7 cellular contexts compared by ENCODE assay signal in the genomic region with DNA sequence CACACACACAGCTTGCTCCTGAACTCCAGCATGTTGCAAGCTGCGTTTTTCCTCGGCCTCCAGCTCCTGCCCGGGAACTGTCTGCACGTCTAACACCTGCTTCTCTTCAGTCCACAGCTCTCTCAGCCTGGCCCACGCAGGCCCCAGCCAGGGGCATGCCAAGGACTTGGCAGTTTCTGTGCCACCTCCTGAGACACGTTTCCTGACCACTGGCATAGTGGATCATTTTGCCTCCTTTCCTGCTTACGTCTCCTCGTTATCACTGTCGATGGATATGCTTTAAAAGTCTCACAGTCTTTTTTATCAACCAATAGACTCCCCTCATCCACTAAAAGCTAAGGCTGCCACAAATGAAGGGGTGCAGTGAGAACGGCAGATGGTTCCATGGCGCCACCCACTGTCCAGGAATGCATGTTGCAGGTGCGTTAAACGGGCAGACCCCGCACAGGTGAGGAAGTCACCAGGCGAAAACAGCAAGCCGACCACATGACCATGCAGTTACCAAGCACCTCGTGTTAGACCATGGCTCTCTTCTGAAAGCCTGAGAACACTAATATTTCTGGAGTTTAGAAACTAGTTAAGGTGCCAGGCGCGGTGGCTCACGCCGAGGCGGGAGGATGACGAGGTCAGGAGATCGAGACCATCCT. TPM values are rescaled to one million over a fixed set of nuclear protein-coding genes. Genes with fewer than 3 reads are reported as not detected.
A peak's percentile ranks its signal among the peaks of the same experiment; 100 is the strongest.
DNase-seq lines count a peak whose midpoint lies in the region; ATAC-seq and TF ChIP-seq lines count a peak whose summit lies in the region.

No MANE protein-coding gene starts in this region.

- peaks cover 6% of the 10 kb centered on the region for H3F3A ChIP-seq in neural progenitor cell (ENCODE audit: low read depth)

- DNase-seq in GM13976 (ENCODE audit: low spot score) (peak; percentile 82), NCI-H526 (lab: John Stamatoyannopoulos, UW) (peak; percentile 43 to 82), activated T-cell treated with anti-CD3 and anti-CD28 coated beads for 48 hours (ENCODE audit: low read depth) (peak; percentile 58), fibroblast of lung (ENCODE audit: low read depth in 2 of 2) (peak in 1 of 2 donors; percentile 64), neural progenitor cell (ENCODE audit: low spot score) (peak; percentile 73), transverse colon (peak; percentile 63)

- H3K4me1 Mint-ChIP-seq in neural progenitor cell = no peaks in the 10 kb centered on the region

- intact Hi-C loops in transverse colon (cut with DNase I; ENCODE audit: low total_unique reads) = loop anchor here (10.0 kb wide), 1 partner anchor 90 kb away; a partner anchor contains a TSS

- 25 to 32% methylated on average over 6 to 24 of the region's 24 CpGs for WGBS in transverse colon (ENCODE audit: low coverage in 1 of 2), 2 donors

- no peak overlapping the region for H2AFZ ChIP-seq in fibroblast of lung (ENCODE audit: low read length)
- H2AFZ ChIP-seq in neural progenitor cell (replicated peaks) = peak overlapping the region; percentile 74

- H3K4me3 ChIP-seq in fibroblast of lung (replicated peaks in 1 of 4; ENCODE audit: control extremely low read depth in 1 of 4, insufficient read depth in 1 of 4, low read depth in 3 of 4, low read length in 4 of 4) (no peak overlapping the region), neural progenitor cell (no peak overlapping the region), transverse colon (peak overlapping the region in 2 of 4 donors; percentile 16 to 31)

- H3K9ac ChIP-seq in fibroblast of lung (ENCODE audit: insufficient read depth, low read length) = no peak overlapping the region
- no peak overlapping the region for H3K9ac ChIP-seq in neural progenitor cell

- H4K20me1 ChIP-seq in fibroblast of lung (ENCODE audit: control insufficient read depth, extremely low read depth, insufficient read depth, low read length) (no peaks in the 10 kb centered on the region), neural progenitor cell (ENCODE audit: low read depth) (no peaks in the 10 kb centered on the region)

- TF ChIP-seq CTCF in GM13976 (IDR thresholded peaks at IDR 0.05; ENCODE audit: borderline replicate concordance, control extremely low read depth, extremely low read depth, insufficient read depth, missing control alignments) (peak; percentile 59), fibroblast of lung (conservative IDR thresholded peaks at IDR 0.05 in 1 of 2, IDR thresholded peaks at IDR 0.05 in 1 of 2; ENCODE audit: low read depth in 1 of 2, low read length in 2 of 2) (peak; percentile 62 to 80), neural progenitor cell (IDR thresholded peaks at IDR 0.05) (peak; percentile 90), transverse colon (IDR thresholded peaks at IDR 0.05) (peak; percentile 69 to 79 (median 70))

- H3K4me2 ChIP-seq in fibroblast of lung (ENCODE audit: extremely low read depth, insufficient read depth, low read length) (no peak overlapping the region), neural progenitor cell (no peak overlapping the region)

- no peaks in the 10 kb centered on the region for H3K27me3 ChIP-seq in fibroblast of lung (ENCODE audit: control insufficient read depth, insufficient read depth, low read length)
- no peaks in the 10 kb centered on the region for H3K27me3 ChIP-seq in neural progenitor cell
- no peaks in the 10 kb centered on the region for H3K27me3 ChIP-seq in transverse colon

- peak overlapping the region; percentile 4 for H3K27ac Mint-ChIP-seq in neural progenitor cell

- no peak for TF ChIP-seq EP300 in transverse colon (IDR thresholded peaks at IDR 0.05; ENCODE audit: low read depth)

- H3K36me3 ChIP-seq in fibroblast of lung (ENCODE audit: control insufficient read depth, insufficient read depth, low read length) (peaks cover 6% of the 10 kb centered on the region), neural progenitor cell (no peaks in the 10 kb centered on the region), transverse colon (peaks cover 0 to 6% (median 0%) of the 10 kb centered on the region in 4 donors)

- H3K36me3 Mint-ChIP-seq in neural progenitor cell = peaks cover 5% of the 10 kb centered on the region

- no peak for ATAC-seq in GM21529 (IDR thresholded peaks at IDR 0.05; ENCODE audit: unreplicated experiment)

- H3K27ac ChIP-seq in fibroblast of lung (ENCODE audit: insufficient read depth, low read length) (no peak overlapping the region), neural progenitor cell (no peak overlapping the region), transverse colon (no peak overlapping the region)

- H3K4me1 ChIP-seq in fibroblast of lung (ENCODE audit: control insufficient read depth, extremely low read depth, insufficient read depth, low read length) (peaks cover 6% of the 10 kb centered on the region), neural progenitor cell (no peaks in the 10 kb centered on the region), transverse colon (peaks cover 0 to 4% (median 0%) of the 10 kb centered on the region in 4 donors)

- H3K9me3 Mint-ChIP-seq in neural progenitor cell = no peaks in the 10 kb centered on the region

- in situ Hi-C loops in GM13976 (cut with MboI; ENCODE audit: low sequenced_read_pairs, unreplicated experiment) (no loop called here), transverse colon (cut with MboI; ENCODE audit: low pct_ligation_motif_present in 1 of 4, low pct_unique_long_range_greater_than_20kb in 1 of 4, low sequenced_read_pairs in 3 of 4) (no loop called here)

- peaks cover 8% of the 10 kb centered on the region for H3K27me3 Mint-ChIP-seq in neural progenitor cell (ENCODE audit: insufficient read depth, low read depth)

- no peak for TF ChIP-seq POLR2A in transverse colon (IDR thresholded peaks at IDR 0.05)

- H3K79me2 ChIP-seq in fibroblast of lung (ENCODE audit: control insufficient read depth, insufficient read depth, low read length) (no peaks in the 10 kb centered on the region), neural progenitor cell (ENCODE audit: low read depth) (no peaks in the 10 kb centered on the region)

- H3K4me3 Mint-ChIP-seq in neural progenitor cell = no peak overlapping the region

- no peaks in the 10 kb centered on the region for H3K9me3 ChIP-seq in fibroblast of lung (ENCODE audit: control insufficient read depth, insufficient read depth, low read depth, low read length)
- no peaks in the 10 kb centered on the region for H3K9me3 ChIP-seq in neural progenitor cell (ENCODE audit: low read depth)
- H3K9me3 ChIP-seq in transverse colon = no peaks in the 10 kb centered on the region

RNA-seq across cellular contexts. Expression of a gene that starts 14.7 kb away (rescaled TPM):
- total RNA-seq in fibroblast of lung (6.3 and 7.4 TPM in 2 replicates), neural progenitor cell (ENCODE audit: low replicate concordance) (8.8 and 22.5 TPM in 2 replicates), transverse colon (10 to 100 TPM in 1 of 4 donors, 1 to 10 TPM in 3; 4.2 to 29.7 (median 6.3) TPM)
- polyA plus RNA-seq in fibroblast of lung = 14.3 and 15.4 TPM in 2 replicates
- polyA plus RNA-seq in fibroblast of lung (2012) = 18.7 and 22.2 TPM in 2 replicates
- polyA minus RNA-seq in fibroblast of lung (ENCODE audit: low replicate concordance) = 18.3 and 28.2 TPM in 2 replicates

RNA-seq across cellular contexts. Expression of a gene that starts 53.8 kb away (rescaled TPM):
- total RNA-seq in fibroblast of lung = 30.0 and 39.3 TPM in 2 replicates
- 47.0 and 54.4 TPM in 2 replicates for polyA plus RNA-seq in fibroblast of lung
- polyA plus RNA-seq in fibroblast of lung (2012) = 36.0 and 38.3 TPM in 2 replicates
- 48.9 and 79.1 TPM in 2 replicates for polyA minus RNA-seq in fibroblast of lung (ENCODE audit: low replicate concordance)
- total RNA-seq in neural progenitor cell (ENCODE audit: low replicate concordance) = 33.4 and 33.5 TPM in 2 replicates
- 10 to 100 TPM in 3 of 4 donors, 1 to 10 TPM in 1; 7.4 to 21.3 (median 16.9) TPM for total RNA-seq in transverse colon
